9 cellular contexts compared by ENCODE assay signal in genomic region chr1:40257313-40257687, GRCh38. TPM values are rescaled to one million over a fixed set of nuclear protein-coding genes. Genes with fewer than 3 reads are reported as not detected.
DNase-seq lines count a peak whose midpoint lies in the region; ATAC-seq and TF ChIP-seq lines count a peak whose summit lies in the region.
"Had no signal": no experiment of that assay in that cellular context is flagged by ENCODE, and none has a peak within 500 bp of the region (broad histone marks: within the 10 kb centered on the region; RNA-seq: fewer than 3 reads in every experiment).

No MANE protein-coding gene starts in this region.

- H3K4me3 Mint-ChIP-seq in CD4-positive, CD25-positive, alpha-beta regulatory T cell: peak overlapping the region; percentile 92 to 98 (median 96)

- H3K4me3 ChIP-seq in CD4-positive, CD25-positive, alpha-beta regulatory T cell (ENCODE audit: low read depth, low read length): peak overlapping the region; percentile 94
- peak overlapping the region; percentile 83 to 93 (median 89) for H3K4me3 ChIP-seq in breast epithelium
- H3K4me3 ChIP-seq in right lobe of liver: peak overlapping the region; percentile 88 to 95 (median 90)
- peak overlapping the region; percentile 98 for H3K4me3 ChIP-seq in thoracic aorta

- no peaks in the 10 kb centered on the region for H3K9me3 ChIP-seq in CD4-positive, CD25-positive, alpha-beta regulatory T cell (ENCODE audit: control insufficient read depth in 2 of 2, low read length in 2 of 2)
- H3K9me3 ChIP-seq in breast epithelium (no peaks in the 10 kb centered on the region), right lobe of liver (no peaks in the 10 kb centered on the region), thoracic aorta (no peaks in the 10 kb centered on the region)

- no peaks in the 10 kb centered on the region for H3K27me3 ChIP-seq in CD4-positive, CD25-positive, alpha-beta regulatory T cell (ENCODE audit: control insufficient read depth, insufficient read depth, low read length)
- H3K27me3 ChIP-seq in breast epithelium: no peaks in the 10 kb centered on the region
- no peaks in the 10 kb centered on the region for H3K27me3 ChIP-seq in right lobe of liver
- no peaks in the 10 kb centered on the region for H3K27me3 ChIP-seq in thoracic aorta (replicated peaks; ENCODE audit: insufficient read depth)

- TF ChIP-seq CTCF in breast epithelium (IDR thresholded peaks at IDR 0.05) (no peak), right lobe of liver (IDR thresholded peaks at IDR 0.05) (no peak), thoracic aorta (IDR thresholded peaks at IDR 0.05) (no peak)

- no peaks in the 10 kb centered on the region for H3K9me3 Mint-ChIP-seq in CD4-positive, CD25-positive, alpha-beta regulatory T cell

- no peak for TF ChIP-seq POLR2A in breast epithelium (IDR thresholded peaks at IDR 0.05)
- TF ChIP-seq POLR2A in right lobe of liver (IDR thresholded peaks at IDR 0.05): no peak

- under 1% methylated on average over 16 of the region's 16 CpGs for WGBS in right lobe of liver (ENCODE audit: insufficient coverage, low coverage, low lambda C conversion rate, missing lambda C conversion rate)

- H3K4me1 Mint-ChIP-seq in CD4-positive, CD25-positive, alpha-beta regulatory T cell: peaks cover 12 to 58% (median 41%) of the 10 kb centered on the region in 4 donors

- H3K27ac Mint-ChIP-seq in CD4-positive, CD25-positive, alpha-beta regulatory T cell: peak overlapping the region; percentile 99

- H3K27ac ChIP-seq in CD4-positive, CD25-positive, alpha-beta regulatory T cell (ENCODE audit: insufficient read depth, low read length, poor library complexity, severe bottlenecking): peak overlapping the region; percentile 99
- H3K27ac ChIP-seq in breast epithelium: peak overlapping the region; percentile 96 to 97
- H3K27ac ChIP-seq in right lobe of liver: peak overlapping the region; percentile 85 to 96 (median 91)
- peak overlapping the region; percentile 95 to 98 for H3K27ac ChIP-seq in thoracic aorta

- no peak for DNase-seq in CD4-positive, CD25-positive, alpha-beta regulatory T cell
- peak; percentile 22 for DNase-seq in NCI-H1417 treated with DMSO at 0.1 percent for 48 hours (lab: John Stamatoyannopoulos, UW)
- DNase-seq in breast epithelium (ENCODE audit: low spot score in 2 of 2): no peak
- no peak for DNase-seq in right lobe of liver
- no peak for DNase-seq in thoracic aorta (ENCODE audit: low spot score)

- H3K36me3 Mint-ChIP-seq in CD4-positive, CD25-positive, alpha-beta regulatory T cell: peaks cover 20% of the 10 kb centered on the region

- no peaks in the 10 kb centered on the region for H3K27me3 Mint-ChIP-seq in CD4-positive, CD25-positive, alpha-beta regulatory T cell

- no peak for ATAC-seq in CD4-positive, CD25-positive, alpha-beta regulatory T cell (ENCODE audit: low read depth in 2 of 2)
- ATAC-seq in GM19438 (IDR thresholded peaks at IDR 0.05; ENCODE audit: low read depth, unreplicated experiment): peak; percentile 17
- ATAC-seq in right lobe of liver: peak; percentile 0 to 8 (median 6)
- no peak for ATAC-seq in thoracic aorta (ENCODE audit: insufficient number of reproducible peaks, low FRiP score, low read depth)
- ATAC-seq in HG03565 (IDR thresholded peaks at IDR 0.05; ENCODE audit: unreplicated experiment): no peak
- ATAC-seq in HG02759 (IDR thresholded peaks at IDR 0.05; ENCODE audit: unreplicated experiment): no peak

- peaks cover 18% of the 10 kb centered on the region for H3K36me3 ChIP-seq in CD4-positive, CD25-positive, alpha-beta regulatory T cell (ENCODE audit: control insufficient read depth, insufficient read depth, low read length)
- no peaks in the 10 kb centered on the region for H3K36me3 ChIP-seq in breast epithelium
- H3K36me3 ChIP-seq in right lobe of liver: peaks cover 0 to 17% (median 7%) of the 10 kb centered on the region in 4 donors
- peaks cover 8% of the 10 kb centered on the region for H3K36me3 ChIP-seq in thoracic aorta

- intact Hi-C loops in breast epithelium (cut with DNase I; ENCODE audit: low total_unique reads): no loop called here
- intact Hi-C loops in right lobe of liver (cut with DNase I): no loop called here

- H3K4me1 ChIP-seq in CD4-positive, CD25-positive, alpha-beta regulatory T cell (ENCODE audit: control insufficient read depth, insufficient read depth, low read length, poor library complexity, severe bottlenecking): peaks cover 32% of the 10 kb centered on the region
- H3K4me1 ChIP-seq in breast epithelium (peaks cover 0 to 7% of the 10 kb centered on the region in 2 donors), right lobe of liver (peaks cover 0 to 14% (median 3%) of the 10 kb centered on the region in 4 donors), thoracic aorta (ENCODE audit: control insufficient read depth in 1 of 2, low read depth in 2 of 2) (peaks cover 31 to 47% of the 10 kb centered on the region in 2 donors)

RNA-seq across cellular contexts. Expression of gene ZMPSTE24, which starts 0.7 kb away (rescaled TPM):
- total RNA-seq in CD4-positive, CD25-positive, alpha-beta regulatory T cell: 12.2 TPM
- polyA plus RNA-seq in CD4-positive, CD25-positive, alpha-beta regulatory T cell: 10 to 100 TPM; 23.3 to 35.1 (median 32.0) TPM
- total RNA-seq in breast epithelium (10 to 100 TPM; 34.4 to 48.3 (median 43.6) TPM), right lobe of liver (10 to 100 TPM; 21.1 to 36.9 (median 27.5) TPM), thoracic aorta (10 to 100 TPM; 48.3 to 87.9 TPM)

RNA-seq across cellular contexts. Expression of gene TMCO2, which starts 9.6 kb away (rescaled TPM):
- total RNA-seq in CD4-positive, CD25-positive, alpha-beta regulatory T cell: not detected
- not detected for polyA plus RNA-seq in CD4-positive, CD25-positive, alpha-beta regulatory T cell
- total RNA-seq in breast epithelium: not detected
- not detected for total RNA-seq in right lobe of liver
- not detected for total RNA-seq in thoracic aorta
- total RNA-seq: NCI-H460 had no signal

RNA-seq across cellular contexts. Expression of gene COL9A2, which starts 59.8 kb away (rescaled TPM):
- total RNA-seq in CD4-positive, CD25-positive, alpha-beta regulatory T cell: 2.9 TPM
- 1 to 10 TPM in 1 of 4 donors, under 1 TPM in 3; 0.26 to 1.5 (median 0.50) TPM for polyA plus RNA-seq in CD4-positive, CD25-positive, alpha-beta regulatory T cell
- total RNA-seq in breast epithelium (10 to 100 TPM in 2 of 3 donors, 1 to 10 TPM in 1; 1.4 to 22.0 (median 11.4) TPM), right lobe of liver (under 1 TPM; 0.16 to 0.99 (median 0.46) TPM), thoracic aorta (10 to 100 TPM; 16.7 to 36.4 TPM)

Comparison
In these comparisons a context has a peak if more than half of its experiments do, and no peak if none do; other contexts are left out.
1. ATAC-seq: peak in GM19438 (single experiment) and right lobe of liver (4 of 4); none in CD4-positive, CD25-positive, alpha-beta regulatory T cell (0 of 2), thoracic aorta (single experiment), HG03565 (single experiment) and HG02759 (single experiment).
2. Peak in every context shown above with its lines, with median percentiles within 50 percentile points of each other: H3K27ac ChIP-seq and H3K4me3 ChIP-seq.